Comparison of ENCODE assay signal across 10 cellular contexts in the genomic region with DNA sequence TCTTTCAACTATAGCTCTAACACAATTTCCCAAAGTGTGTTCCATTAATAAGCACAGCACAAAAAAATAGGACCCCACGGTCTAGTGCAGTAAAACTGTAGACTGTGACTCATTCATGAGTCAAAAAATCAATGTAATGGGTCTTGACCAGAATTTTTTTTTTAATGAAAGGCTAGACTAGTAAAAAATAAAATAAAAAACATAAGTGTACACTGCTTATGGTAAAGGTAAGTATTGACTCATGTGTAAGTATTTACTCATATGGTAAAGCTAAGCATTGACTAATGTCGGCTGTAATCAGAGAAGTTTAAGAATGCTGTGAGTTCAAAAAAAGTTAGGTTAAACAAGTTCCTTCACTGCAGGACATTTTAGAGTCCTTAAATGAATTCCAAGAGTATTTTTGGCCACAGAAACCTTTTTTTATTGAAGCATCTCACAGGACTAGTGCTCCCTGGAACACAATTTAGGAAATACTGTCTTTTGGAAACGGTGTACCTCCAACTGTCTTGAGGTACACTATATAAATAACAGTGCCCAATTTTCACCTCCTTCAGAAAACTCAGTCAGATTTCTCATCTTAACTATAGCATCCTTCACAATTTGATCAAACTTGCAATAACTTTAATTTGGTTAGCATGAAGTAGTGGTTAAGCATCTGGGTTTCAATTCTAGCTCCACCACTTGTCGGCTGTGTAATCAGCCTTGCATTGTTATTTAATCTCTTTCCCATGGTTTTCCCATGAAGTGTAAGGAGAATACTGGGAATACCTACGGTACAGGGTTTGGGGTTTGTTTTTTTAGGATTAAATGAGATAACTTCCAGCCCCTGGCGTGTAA. TPM values are rescaled to one million over a fixed set of nuclear protein-coding genes. Genes with fewer than 3 reads are reported as not detected.
DNase-seq lines count a peak whose midpoint lies in the region; ATAC-seq and TF ChIP-seq lines count a peak whose summit lies in the region.
"Had no signal": no experiment of that assay in that cellular context is flagged by ENCODE, and none has a peak within 500 bp of the region (broad histone marks: within the 10 kb centered on the region; RNA-seq: fewer than 3 reads in every experiment).

No MANE protein-coding gene starts in this region.

- H3K4me3 ChIP-seq in DOHH2 (ENCODE audit: low read length) (no peak overlapping the region), RWPE2 (ENCODE audit: severe bottlenecking) (no peak overlapping the region), right lobe of liver (peak overlapping the region in 1 of 3 donors; percentile 28)
- H3K4me3 ChIP-seq in CD4-positive, alpha-beta memory T cell (ENCODE audit: low read length in 2 of 2): no peak overlapping the region

- no peaks in the 10 kb centered on the region for H3K27me3 ChIP-seq in DOHH2 (ENCODE audit: control insufficient read depth, low read length)
- H3K27me3 ChIP-seq in RWPE2 (ENCODE audit: insufficient read depth, poor library complexity, severe bottlenecking): no peaks in the 10 kb centered on the region
- no peaks in the 10 kb centered on the region for H3K27me3 ChIP-seq in right lobe of liver
- no peaks in the 10 kb centered on the region for H3K27me3 ChIP-seq in CD4-positive, alpha-beta memory T cell (ENCODE audit: insufficient read depth, low read length)

- peak overlapping the region; percentile 55; the same call in 1 of the 2 replicates for H3K4me2 ChIP-seq in DOHH2 (ENCODE audit: low read length)

- in situ Hi-C loops in G401 (cut with HindIII; ENCODE audit: low sequenced_read_pairs): no loop called here

- H3K36me3 ChIP-seq in DOHH2 (ENCODE audit: control insufficient read depth, low read length): no peaks in the 10 kb centered on the region
- H3K36me3 ChIP-seq in RWPE2 (ENCODE audit: low read depth): no peaks in the 10 kb centered on the region
- no peaks in the 10 kb centered on the region for H3K36me3 ChIP-seq in right lobe of liver
- H3K36me3 ChIP-seq in CD4-positive, alpha-beta memory T cell (ENCODE audit: insufficient read depth, low read length): no peaks in the 10 kb centered on the region
- H3K36me3 ChIP-seq: heart right ventricle had no signal

- peak; percentile 9 for ATAC-seq in HG02610 (IDR thresholded peaks at IDR 0.05; ENCODE audit: unreplicated experiment)
- ATAC-seq in RWPE2 (ENCODE audit: low read depth): peak; percentile 62
- ATAC-seq in right lobe of liver: peak; percentile 37 to 53 (median 48)

- CTCF ChIA-PET in CD4-positive, alpha-beta memory T cell (lab: Charles Lee; ENCODE audit: partially characterized antibody): interaction anchor here (0.9 to 6.6 kb wide), 9 partner anchors 10 to 503 kb away, joined by 3 to 94 read pairs (median 4); no protein-coding TSS in a partner anchor

- H3K27ac Mint-ChIP-seq in CD4-positive, alpha-beta memory T cell: no peak overlapping the region

- no peak for DNase-seq in RWPE2 (ENCODE audit: low spot score)
- no peak for DNase-seq in right lobe of liver
- no peak for DNase-seq in activated effector memory CD4-positive, alpha-beta T cell treated with Interleukin-2 at 50 U/mL for 16 hours
- no peak for DNase-seq in CD4-positive, alpha-beta memory T cell
- no peak for DNase-seq in G401 (ENCODE audit: low spot score)
- no peak for DNase-seq in activated CD4-positive, alpha-beta T cell treated with anti-CD3 and anti-CD28 coated beads for 1 hour

- no peak for TF ChIP-seq POLR2A in right lobe of liver (IDR thresholded peaks at IDR 0.05)

- H3F3A ChIP-seq in DOHH2 (ENCODE audit: control insufficient read depth, insufficient read depth): 0 out of 2 replicates have a peak, but pooled peaks cover 2% of the 10 kb centered on the region

- peaks cover 2 to 7% (median 3%) of the 10 kb centered on the region in 4 donors for H3K4me1 Mint-ChIP-seq in CD4-positive, alpha-beta memory T cell

- no peaks in the 10 kb centered on the region for H3K9me2 ChIP-seq in DOHH2 (replicated peaks; ENCODE audit: control insufficient read depth, low read length)

- intact Hi-C loops in right lobe of liver (cut with DNase I): no loop called here
- intact Hi-C loops in CD4-positive, alpha-beta memory T cell (cut with micrococcal nuclease): loop anchor here (2.0 kb wide), 1 partner anchor 100 kb away; a partner anchor contains a TSS

- TF ChIP-seq CTCF in DOHH2 (IDR thresholded peaks at IDR 0.05; ENCODE audit: low read depth, low read length, poor library complexity, severe bottlenecking) (no peak), RWPE2 (IDR thresholded peaks at IDR 0.05; ENCODE audit: poor library complexity, severe bottlenecking) (no peak), right lobe of liver (IDR thresholded peaks at IDR 0.05) (no peak)

- 33% methylated on average over 6 of the region's 6 CpGs for WGBS in right lobe of liver (ENCODE audit: insufficient coverage, low coverage, low lambda C conversion rate, missing lambda C conversion rate)

- H3K9me3 ChIP-seq in DOHH2 (ENCODE audit: control insufficient read depth, insufficient read depth, low read length) (no peaks in the 10 kb centered on the region), RWPE2 (ENCODE audit: severe bottlenecking) (no peaks in the 10 kb centered on the region), right lobe of liver (no peaks in the 10 kb centered on the region)
- no peaks in the 10 kb centered on the region for H3K9me3 ChIP-seq in CD4-positive, alpha-beta memory T cell (ENCODE audit: control insufficient read depth in 1 of 2, low read length in 2 of 2)
- H3K9me3 ChIP-seq: heart right ventricle had no signal

- H3K4me1 ChIP-seq in DOHH2 (ENCODE audit: control insufficient read depth, low read length) (peaks cover 13% of the 10 kb centered on the region), RWPE2 (ENCODE audit: insufficient read depth, poor library complexity, severe bottlenecking) (no peaks in the 10 kb centered on the region), right lobe of liver (no peaks in the 10 kb centered on the region)
- peaks cover 8% of the 10 kb centered on the region for H3K4me1 ChIP-seq in CD4-positive, alpha-beta memory T cell (ENCODE audit: insufficient read depth, low read length)

- no peaks in the 10 kb centered on the region for H3K36me3 Mint-ChIP-seq in CD4-positive, alpha-beta memory T cell

- peaks cover 9 to 10% of the 10 kb centered on the region in 2 donors for H3K27me3 Mint-ChIP-seq in CD4-positive, alpha-beta memory T cell

- no peaks in the 10 kb centered on the region for H4K20me1 ChIP-seq in DOHH2 (ENCODE audit: control insufficient read depth, insufficient read depth, low read depth, low read length)

- H3K4me3 Mint-ChIP-seq in CD4-positive, alpha-beta memory T cell: peak overlapping the region in 2 of 8 donors; percentile 43 to 56

- H3K79me2 ChIP-seq in DOHH2 (ENCODE audit: control insufficient read depth, low read length): no peaks in the 10 kb centered on the region

- H3K9me3 Mint-ChIP-seq in CD4-positive, alpha-beta memory T cell: no peaks in the 10 kb centered on the region

- H3K27ac ChIP-seq in DOHH2 (ENCODE audit: low read depth, low read length): no peak overlapping the region
- no peak overlapping the region for H3K27ac ChIP-seq in RWPE2 (ENCODE audit: poor library complexity, severe bottlenecking)
- no peak overlapping the region for H3K27ac ChIP-seq in right lobe of liver
- no peak overlapping the region for H3K27ac ChIP-seq in CD4-positive, alpha-beta memory T cell (ENCODE audit: low read depth, low read length)
- H3K27ac ChIP-seq: heart right ventricle had no signal

- POLR2A ChIA-PET in CD4-positive, alpha-beta memory T cell (lab: Charles Lee; ENCODE audit: partially characterized antibody): no interaction called here

RNA-seq across cellular contexts. Expression of a gene that starts 2.1 kb away (rescaled TPM):
- under 1 TPM; 0.18 to 0.44 (median 0.26) TPM for total RNA-seq in right lobe of liver
- total RNA-seq in CD4-positive, alpha-beta memory T cell: not detected
- not detected for polyA plus RNA-seq in CD4-positive, alpha-beta memory T cell
- not detected in 2 replicates for total RNA-seq in G401 (2014; rRNA removed; shearing (Covaris generic))
- total RNA-seq: aorta, heart right ventricle had no signal
- polyA plus RNA-seq: aorta had no signal

RNA-seq across cellular contexts. Expression of a gene that starts 37.4 kb away (rescaled TPM):
- total RNA-seq in right lobe of liver: 10 to 100 TPM in 3 of 6 experiments, 1 to 10 TPM in 3; 4.7 to 13.6 (median 9.5) TPM
- total RNA-seq in CD4-positive, alpha-beta memory T cell: not detected
- not detected for polyA plus RNA-seq in CD4-positive, alpha-beta memory T cell
- total RNA-seq in G401 (2014; rRNA removed; shearing (Covaris generic)): under 0.01 and 0.51 TPM in 2 replicates

Comparison
In these comparisons a context has a peak if more than half of its experiments do, and no peak if none do; other contexts are left out.
1. ATAC-seq: peak in every context shown above with its lines; median percentile 62 in RWPE2; 48 in right lobe of liver; 9 in HG02610.